ENCODE assay signal across 29 cellular contexts in genomic region chr11:128926000-128926399, GRCh38. TPM values are rescaled to one million over a fixed set of nuclear protein-coding genes. Genes with fewer than 3 reads are reported as not detected.
"Had no signal": no experiment of that assay in that cellular context is flagged by ENCODE, and none has a peak within 500 bp of the region (broad histone marks: within the 10 kb centered on the region; RNA-seq: fewer than 3 reads in every experiment).

No MANE protein-coding gene starts in this region.

- H3K27ac ChIP-seq: colonic mucosa, esophagus muscularis mucosa, foreskin keratinocyte, gastroesophageal sphincter, heart left ventricle, hepatocyte, ovary, stomach, thyroid gland, vagina had no signal

- DNase-seq: colonic mucosa; effector memory CD4-positive, alpha-beta T cell; foreskin keratinocyte; heart left ventricle; mucosa of descending colon; naive B cell; nucleus accumbens; ovary; stimulated activated CD4-positive, alpha-beta T cell treated with anti-CD3 and anti-CD28 coated beads, Interleukin-2, amount 100 ng/mL, for 24 hours; stimulated activated CD4-positive, alpha-beta T cell treated with anti-CD3 and anti-CD28 coated beads, Interleukin-4, amount 100 ng/mL, for 24 hours; stimulated activated naive CD4-positive, alpha-beta T cell treated with Interleukin-2 at 50 U/mL for 16 hours; stomach; thyroid gland; trophoblast cell had no signal

RNA-seq across cellular contexts. Expression of gene TP53AIP1, which starts 16.7 kb away (rescaled TPM):
- total RNA-seq: endothelial cell of umbilical vein; epithelial cell of proximal tubule; fibroblast of lung; heart left ventricle; left lobe of liver; natural killer cell treated with Interleukin-12 subunit alpha and Interleukin-12 subunit beta and Interleukin-15 and Interleukin-18, amount 100 ng/mL, for 72 hours; pulmonary artery endothelial cell; sciatic nerve; stomach; subcutaneous adipose tissue; thyroid gland had no signal

RNA-seq across cellular contexts. Expression of gene KCNJ5, which starts 34.8 kb away (rescaled TPM):
- total RNA-seq: natural killer cell treated with Interleukin-12 subunit alpha and Interleukin-12 subunit beta and Interleukin-15 and Interleukin-18, amount 100 ng/mL, for 72 hours; pulmonary artery endothelial cell; smooth muscle cell had no signal

RNA-seq across cellular contexts. Expression of gene KCNJ1, which starts 58.9 kb away (rescaled TPM):
- total RNA-seq: colonic mucosa; endothelial cell of umbilical vein; epithelial cell of proximal tubule; esophagus muscularis mucosa; fibroblast of lung; foreskin keratinocyte; hepatocyte; left lobe of liver; mucosa of descending colon; natural killer cell treated with Interleukin-12 subunit alpha and Interleukin-12 subunit beta and Interleukin-15 and Interleukin-18, amount 100 ng/mL, for 72 hours; pulmonary artery endothelial cell; stomach; temporal lobe; ureter had no signal
